2 cellular contexts compared by ENCODE assay signal in the genomic region with DNA sequence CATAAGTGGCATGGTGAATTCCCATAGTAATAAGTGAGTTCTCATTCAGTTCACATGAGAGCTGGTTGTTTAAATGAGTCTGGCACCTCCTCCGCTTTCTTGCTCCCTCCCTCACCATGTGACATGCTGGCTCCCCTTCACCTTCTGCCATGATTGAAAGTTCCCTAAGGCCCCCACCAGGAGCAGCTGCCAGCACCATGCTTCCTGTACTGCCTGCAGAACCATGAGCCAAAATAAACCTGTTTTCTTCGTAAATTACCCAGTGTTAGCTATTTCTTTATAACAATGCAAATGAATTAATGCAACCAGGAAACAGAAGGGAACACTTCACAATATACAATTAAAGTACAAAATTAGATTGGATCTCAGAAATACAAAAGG.
TF ChIP-seq lines count a peak whose summit lies in the region.

No MANE protein-coding gene starts in this region.

TF ChIP-seq in IMR-90, 13 proteins besides CTCF, POLR2A, EP300 and RAD21:
- TF ChIP-seq FOS (IDR thresholded peaks at IDR 0.05; ENCODE audit: low read depth, low read length): no peak
- TF ChIP-seq SMC3 (IDR thresholded peaks at IDR 0.05; ENCODE audit: low read depth, low read length): no peak
- no peak for TF ChIP-seq CEBPB (IDR thresholded peaks at IDR 0.05; ENCODE audit: low read depth, low read length)
- TF ChIP-seq BHLHE40 (IDR thresholded peaks at IDR 0.05; ENCODE audit: low read depth, low read length): no peak

TF ChIP-seq in endothelial cell of umbilical vein, 7 proteins besides CTCF, POLR2A, EP300 and RAD21:
- TF ChIP-seq POLR2AphosphoS5 (IDR thresholded peaks at IDR 0.05; ENCODE audit: insufficient read depth, low read depth, low read length) (no peak), JUN (IDR thresholded peaks at IDR 0.05; ENCODE audit: borderline replicate concordance, insufficient read depth, insufficient read length, low read depth) (no peak), GATA2 (IDR thresholded peaks at IDR 0.05; ENCODE audit: insufficient read depth, insufficient read length, low read depth, low read length) (no peak), MYC (IDR thresholded peaks at IDR 0.05; ENCODE audit: low read depth, low read length) (no peak), FOS (IDR thresholded peaks at IDR 0.05; ENCODE audit: borderline replicate concordance, insufficient read depth, low read length) (no peak), EZH2 (IDR thresholded peaks at IDR 0.05; ENCODE audit: borderline replicate concordance, low read depth, low read length, severe bottlenecking) (no peak)
- TF ChIP-seq, protein P1, sequence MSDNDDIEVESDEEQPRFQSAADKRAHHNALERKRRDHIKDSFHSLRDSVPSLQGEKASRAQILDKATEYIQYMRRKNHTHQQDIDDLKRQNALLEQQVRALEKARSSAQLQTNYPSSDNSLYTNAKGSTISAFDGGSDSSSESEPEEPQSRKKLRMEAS (IDR thresholded peaks at IDR 0.05; ENCODE audit: insufficient read depth, insufficient read length): no peak
